Comparison of ENCODE assay signal across 25 cellular contexts in the genomic region with DNA sequence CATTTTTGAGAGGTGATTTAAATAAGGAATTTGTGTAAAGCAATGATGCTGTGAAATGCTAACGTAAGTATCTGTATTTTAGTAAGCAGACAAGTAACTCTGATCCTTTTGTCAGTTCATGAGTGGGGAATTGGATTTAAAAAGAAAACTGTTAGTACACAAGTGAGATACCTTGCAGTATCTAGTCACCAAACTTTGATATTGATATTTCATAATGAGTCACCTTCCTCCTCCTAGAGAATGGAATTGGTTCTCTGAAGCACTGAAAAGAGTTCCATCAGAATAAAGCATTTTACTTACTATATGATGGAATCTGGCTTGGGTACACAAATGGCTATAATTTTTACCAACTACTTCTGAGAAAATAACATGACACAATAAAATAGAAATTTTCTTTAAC.
A peak's percentile ranks its signal among the peaks of the same experiment; 100 is the strongest.
DNase-seq lines count a peak whose midpoint lies in the region; ATAC-seq, FAIRE-seq and TF ChIP-seq lines count a peak whose summit lies in the region.
"Had no signal": no experiment of that assay in that cellular context is flagged by ENCODE, and none has a peak within 500 bp of the region (broad histone marks: within the 10 kb centered on the region; RNA-seq: fewer than 3 reads in every experiment).

No MANE protein-coding gene starts in this region.

- ATAC-seq in GM18858 (IDR thresholded peaks at IDR 0.05; ENCODE audit: unreplicated experiment) (peak; percentile 52), GM18870 (IDR thresholded peaks at IDR 0.05; ENCODE audit: unreplicated experiment) (peak; percentile 51), GM23338 (no peak)
- ATAC-seq: A549, HCT116 had no signal

- H3K27me3 ChIP-seq in GM23338 (ENCODE audit: insufficient read depth) (no peaks in the 10 kb centered on the region), endothelial cell of umbilical vein (ENCODE audit: control insufficient read depth in 2 of 2, insufficient read depth in 2 of 2, low read length in 2 of 2) (no peaks in the 10 kb centered on the region)
- H3K27me3 ChIP-seq in effector memory CD4-positive, alpha-beta T cell (replicated peaks; ENCODE audit: control insufficient read depth, insufficient read depth, low read length, poor library complexity, severe bottlenecking): no peaks in the 10 kb centered on the region
- H3K27me3 ChIP-seq: BE2C; BLaER1 treated with 17β-estradiol and CSF1 and Interleukin-3, amounts not matched to agents 10 nM and 100 nM had no signal

- POLR2A ChIA-PET in endothelial cell of umbilical vein (lab: Charles Lee): no interaction called here

- H3K36me3 ChIP-seq in GM23338 (ENCODE audit: insufficient read depth): no peaks in the 10 kb centered on the region
- H3K36me3 ChIP-seq in endothelial cell of umbilical vein (ENCODE audit: control insufficient read depth in 2 of 2, extremely low read depth in 1 of 2, insufficient read depth in 2 of 2, low read length in 2 of 2): no peaks in the 10 kb centered on the region
- no peaks in the 10 kb centered on the region for H3K36me3 ChIP-seq in effector memory CD4-positive, alpha-beta T cell (ENCODE audit: control insufficient read depth, insufficient read depth, low read length)
- H3K36me3 ChIP-seq: BE2C; BLaER1 treated with 17β-estradiol and CSF1 and Interleukin-3, amounts not matched to agents 10 nM and 100 nM had no signal

- H3K4me3 ChIP-seq in GM23338 (no peak overlapping the region), endothelial cell of umbilical vein (replicated peaks in 1 of 3; ENCODE audit: insufficient read depth in 1 of 3, low read depth in 1 of 3, low read length in 3 of 3) (no peak overlapping the region)
- H3K4me3 ChIP-seq in effector memory CD4-positive, alpha-beta T cell (ENCODE audit: insufficient read depth, low read depth, low read length, poor library complexity, severe bottlenecking): no peak overlapping the region
- H3K4me3 ChIP-seq: A549; BLaER1 treated with 17β-estradiol and CSF1 and Interleukin-3, amounts not matched to agents 10 nM and 100 nM had no signal

- no TSS peak for BruUV-seq in endothelial cell of umbilical vein (replicated peaks; lab: Mats Ljungman, UMichigan)

- dilution Hi-C loops in endothelial cell of umbilical vein (cut with MboI; ENCODE audit: extremely low pct_ligation_motif_present, low sequenced_read_pairs): no loop called here

- H2AFZ ChIP-seq in GM23338: no peak overlapping the region
- H2AFZ ChIP-seq in endothelial cell of umbilical vein (ENCODE audit: low read depth, low read length): no peak overlapping the region

- TF ChIP-seq CTCF in GM23338 (conservative IDR thresholded peaks at IDR 0.05; ENCODE audit: low read depth in 2 of 2) (no peak), endothelial cell of umbilical vein (IDR thresholded peaks at IDR 0.05; ENCODE audit: extremely low read depth in 1 of 2, insufficient read depth in 1 of 2, low read depth in 1 of 2, low read length in 2 of 2) (no peak)

- H4K20me1 ChIP-seq in GM23338 (replicated peaks; ENCODE audit: insufficient read depth): no peaks in the 10 kb centered on the region
- no peaks in the 10 kb centered on the region for H4K20me1 ChIP-seq in endothelial cell of umbilical vein (replicated peaks; ENCODE audit: control insufficient read depth, extremely low read depth, insufficient read depth, low read length)
- H4K20me1 ChIP-seq: BLaER1 treated with 17β-estradiol and CSF1 and Interleukin-3, amounts not matched to agents 10 nM and 100 nM had no signal

- no peak overlapping the region for H3K4me3 Mint-ChIP-seq in GM23338
- no peak overlapping the region for H3K4me3 Mint-ChIP-seq in activated naive CD8-positive, alpha-beta T cell treated with anti-CD3 and anti-CD28 coated beads for 36 hours
- H3K4me3 Mint-ChIP-seq: CD14-positive monocyte; CD4-positive, alpha-beta T cell; CD8-positive, alpha-beta memory T cell had no signal

- H3K4me2 ChIP-seq in GM23338: no peak overlapping the region
- no peak overlapping the region for H3K4me2 ChIP-seq in endothelial cell of umbilical vein (ENCODE audit: insufficient read depth, low read length)
- H3K4me2 ChIP-seq: A549; BLaER1 treated with 17β-estradiol and CSF1 and Interleukin-3, amounts not matched to agents 10 nM and 100 nM had no signal

- H3K79me2 ChIP-seq in GM23338 (replicated peaks; ENCODE audit: insufficient read depth) (no peaks in the 10 kb centered on the region), endothelial cell of umbilical vein (ENCODE audit: control insufficient read depth, insufficient read depth, low read length) (no peaks in the 10 kb centered on the region)

- no peak for TF ChIP-seq POLR2A in endothelial cell of umbilical vein (IDR thresholded peaks at IDR 0.05; ENCODE audit: low read depth, low read length)

- H3K4me1 Mint-ChIP-seq in GM23338: peaks cover 44% of the 10 kb centered on the region
- no peaks in the 10 kb centered on the region for H3K4me1 Mint-ChIP-seq in activated naive CD8-positive, alpha-beta T cell treated with anti-CD3 and anti-CD28 coated beads for 36 hours
- H3K4me1 Mint-ChIP-seq: CD14-positive monocyte; CD8-positive, alpha-beta memory T cell had no signal

- no peaks in the 10 kb centered on the region for H3K27me3 Mint-ChIP-seq in GM23338 (ENCODE audit: insufficient read depth, low read depth, poor library complexity)
- H3K27me3 Mint-ChIP-seq in activated naive CD8-positive, alpha-beta T cell treated with anti-CD3 and anti-CD28 coated beads for 36 hours: no peaks in the 10 kb centered on the region
- H3K27me3 Mint-ChIP-seq: CD4-positive, alpha-beta T cell; CD8-positive, alpha-beta memory T cell had no signal

- no peak for FAIRE-seq in endothelial cell of umbilical vein (lab: Jason Lieb, UNC)
- FAIRE-seq: A549, D721Med, GM12891, H1 had no signal

- intact Hi-C loops in endothelial cell of umbilical vein (cut with micrococcal nuclease): no loop called here

- no peaks in the 10 kb centered on the region for H3K36me3 Mint-ChIP-seq in GM23338 (ENCODE audit: low read depth)
- H3K36me3 Mint-ChIP-seq in activated naive CD8-positive, alpha-beta T cell treated with anti-CD3 and anti-CD28 coated beads for 36 hours: no peaks in the 10 kb centered on the region
- H3K36me3 Mint-ChIP-seq: CD14-positive monocyte; CD8-positive, alpha-beta memory T cell had no signal

- H3K9me3 ChIP-seq in endothelial cell of umbilical vein (replicated peaks; ENCODE audit: control insufficient read depth, insufficient read depth, low read length): no peaks in the 10 kb centered on the region
- H3K9me3 ChIP-seq in effector memory CD4-positive, alpha-beta T cell (ENCODE audit: control insufficient read depth, low read length): no peaks in the 10 kb centered on the region
- H3K9me3 ChIP-seq: A549; BE2C; BLaER1 treated with 17β-estradiol and CSF1 and Interleukin-3, amounts not matched to agents 10 nM and 100 nM had no signal

- CTCF ChIA-PET in endothelial cell of umbilical vein (lab: Charles Lee): no interaction called here

- DNase-seq in GM23338 (ENCODE audit: low spot score) (no peak), endothelial cell of umbilical vein (ENCODE audit: low read depth, low spot score) (no peak), ureter (ENCODE audit: low spot score) (no peak)
- DNase-seq in effector memory CD4-positive, alpha-beta T cell: no peak
- no peak for DNase-seq in activated naive CD8-positive, alpha-beta T cell treated with anti-CD3 and anti-CD28 coated beads for 36 hours
- DNase-seq: 8988T; ACHN; AML-193; BE2C; CD4-positive, alpha-beta T cell; CD8-positive, alpha-beta memory T cell; DMS 273 treated with DMSO at 0.1 percent for 48 hours; DMS79; EL; GF-D8; H7 had no signal

- H3K27ac Mint-ChIP-seq in GM23338: peak overlapping the region; percentile 92
- H3K27ac Mint-ChIP-seq in activated naive CD8-positive, alpha-beta T cell treated with anti-CD3 and anti-CD28 coated beads for 36 hours: no peak overlapping the region
- H3K27ac Mint-ChIP-seq: CD14-positive monocyte; CD4-positive, alpha-beta T cell; CD8-positive, alpha-beta memory T cell had no signal

- H3K9me1 ChIP-seq in endothelial cell of umbilical vein (replicated peaks; ENCODE audit: control insufficient read depth, extremely low read depth, insufficient read depth, low read length): no peaks in the 10 kb centered on the region

- no peaks in the 10 kb centered on the region for H3K9me3 Mint-ChIP-seq in GM23338
- H3K9me3 Mint-ChIP-seq in activated naive CD8-positive, alpha-beta T cell treated with anti-CD3 and anti-CD28 coated beads for 36 hours: no peaks in the 10 kb centered on the region
- H3K9me3 Mint-ChIP-seq: CD14-positive monocyte; CD4-positive, alpha-beta T cell had no signal

- H3K9me2 ChIP-seq in GM23338 (ENCODE audit: insufficient read depth): peaks cover 2% of the 10 kb centered on the region; the same call in 1 of the 2 replicates

- H3K4me1 ChIP-seq in GM23338 (ENCODE audit: insufficient read depth) (peaks cover 20% of the 10 kb centered on the region), endothelial cell of umbilical vein (ENCODE audit: control insufficient read depth, extremely low read depth, insufficient read depth, low read length) (no peaks in the 10 kb centered on the region)
- H3K4me1 ChIP-seq in effector memory CD4-positive, alpha-beta T cell (ENCODE audit: control insufficient read depth, insufficient read depth, low read length, poor library complexity, severe bottlenecking): no peaks in the 10 kb centered on the region
- H3K4me1 ChIP-seq: A549; BE2C; BLaER1 treated with 17β-estradiol and CSF1 and Interleukin-3, amounts not matched to agents 10 nM and 100 nM had no signal

- no peak overlapping the region for H3K9ac ChIP-seq in endothelial cell of umbilical vein (replicated peaks; ENCODE audit: extremely low read depth, insufficient read depth, low read length)
- H3K9ac ChIP-seq: BLaER1 treated with 17β-estradiol and CSF1 and Interleukin-3, amounts not matched to agents 10 nM and 100 nM had no signal

- no peaks in the 10 kb centered on the region for H3F3A ChIP-seq in GM23338 (replicated peaks; ENCODE audit: low read depth)

- H3K27ac ChIP-seq in GM23338 (ENCODE audit: low read depth) (no peak overlapping the region), endothelial cell of umbilical vein (ENCODE audit: insufficient read depth, low read depth, low read length) (no peak overlapping the region)
- no peak overlapping the region for H3K27ac ChIP-seq in effector memory CD4-positive, alpha-beta T cell (ENCODE audit: insufficient read depth, low read length, poor library complexity, severe bottlenecking)
- H3K27ac ChIP-seq: A549; BLaER1 treated with 17β-estradiol and CSF1 and Interleukin-3, amounts not matched to agents 10 nM and 100 nM had no signal

TF ChIP-seq in endothelial cell of umbilical vein, 7 proteins besides CTCF, POLR2A, EP300 and RAD21:
- TF ChIP-seq POLR2AphosphoS5 (IDR thresholded peaks at IDR 0.05; ENCODE audit: insufficient read depth, low read depth, low read length): no peak
- peak; percentile 28 for TF ChIP-seq FOS (IDR thresholded peaks at IDR 0.05; ENCODE audit: borderline replicate concordance, insufficient read depth, low read length)
